Comparison of ENCODE assay signal across 9 cellular contexts in the genomic region with DNA sequence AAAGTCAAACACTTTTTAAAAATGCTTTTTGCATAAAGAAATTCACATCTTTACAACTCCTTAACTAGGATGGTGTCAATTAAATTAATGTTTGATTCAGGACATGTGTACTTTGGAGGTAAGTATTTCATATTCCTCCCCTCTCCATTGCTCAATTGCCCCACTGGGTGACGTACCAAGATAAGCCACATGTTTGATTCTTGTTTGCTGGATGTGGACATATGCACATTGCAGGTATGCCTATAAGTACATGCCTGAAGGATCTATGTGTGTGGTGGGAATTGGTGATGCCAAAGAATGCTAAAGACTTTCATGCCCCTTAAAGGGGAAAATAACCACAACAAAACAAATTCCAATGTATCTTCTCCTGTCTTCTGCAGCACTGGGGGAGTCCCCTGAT. TPM values are rescaled to one million over a fixed set of nuclear protein-coding genes. Genes with fewer than 3 reads are reported as not detected.
DNase-seq lines count a peak whose midpoint lies in the region; ATAC-seq, FAIRE-seq and TF ChIP-seq lines count a peak whose summit lies in the region.
"Had no signal": no experiment of that assay in that cellular context is flagged by ENCODE, and none has a peak within 500 bp of the region (broad histone marks: within the 10 kb centered on the region; RNA-seq: fewer than 3 reads in every experiment).

No MANE protein-coding gene starts in this region.

- in situ Hi-C loops in GM12878 (cut with MboI), result loop anchor here (5.0 kb wide), 1 partner anchor 133 kb away; no protein-coding TSS in a partner anchor

- TF ChIP-seq POLR2A in GM12878 (IDR thresholded peaks at IDR 0.05; ENCODE audit: low read depth, low read length), result no peak

- RAD21 ChIA-PET in GM12878 (lab: Charles Lee; ENCODE audit: unreplicated experiment), result interaction anchor here (0.5 to 2.8 kb wide), 21 partner anchors 10 to 218 kb away, joined by 3 to 38 read pairs (median 4); no protein-coding TSS in a partner anchor

- H3K9ac ChIP-seq in GM12878 (ENCODE audit: control insufficient read depth, insufficient read depth, low read length), result peak overlapping the region; percentile 40; the same call in 1 of the 2 replicates

- TF ChIP-seq EP300 in GM12878 (IDR thresholded peaks at IDR 0.05; ENCODE audit: borderline replicate concordance in 1 of 2, control insufficient read depth in 1 of 2, low read depth in 2 of 2, low read length in 2 of 2), result no peak

- H3K4me2 ChIP-seq in GM12878 (ENCODE audit: control insufficient read depth, insufficient read depth), result peak overlapping the region; percentile 90

- H2AFZ ChIP-seq in GM12878 (ENCODE audit: control insufficient read depth, low read depth, low read length), result no peak overlapping the region

- no peak for FAIRE-seq in GM12878 (lab: Jason Lieb, UNC)
- FAIRE-seq: endometrium had no signal

- peaks cover 52% of the 10 kb centered on the region for H3K4me1 ChIP-seq in GM12878 (ENCODE audit: control insufficient read depth, insufficient read depth, low read length)
- H3K4me1 ChIP-seq in naive thymus-derived CD4-positive, alpha-beta T cell (ENCODE audit: control insufficient read depth in 2 of 2, insufficient read depth in 2 of 2, low read length in 2 of 2), result peaks cover 73 to 80% of the 10 kb centered on the region in 2 donors

- H3K9me3 ChIP-seq in GM12878 (replicated peaks; ENCODE audit: control insufficient read depth, insufficient read depth, low read length), result no peaks in the 10 kb centered on the region; the same call in 1 of the 3 replicates
- H3K9me3 ChIP-seq in naive thymus-derived CD4-positive, alpha-beta T cell (ENCODE audit: control insufficient read depth in 2 of 3, low read length in 3 of 3), result no peaks in the 10 kb centered on the region

- H3K4me1 Mint-ChIP-seq in naive thymus-derived CD4-positive, alpha-beta T cell, result peaks cover 67 to 89% (median 83%) of the 10 kb centered on the region in 7 donors

- no peaks in the 10 kb centered on the region; the same call in 1 of the 2 replicates for H4K20me1 ChIP-seq in GM12878 (ENCODE audit: control insufficient read depth, insufficient read depth)

- H3K27me3 Mint-ChIP-seq in naive thymus-derived CD4-positive, alpha-beta T cell, result no peaks in the 10 kb centered on the region

- H3K79me2 ChIP-seq in GM12878 (ENCODE audit: control insufficient read depth, insufficient read depth, low read length), result peaks cover 77% of the 10 kb centered on the region

- H3K36me3 Mint-ChIP-seq in naive thymus-derived CD4-positive, alpha-beta T cell, result peaks cover 7 to 79% (median 47%) of the 10 kb centered on the region in 5 donors

- H3K27ac Mint-ChIP-seq in naive thymus-derived CD4-positive, alpha-beta T cell, result peak overlapping the region; percentile 79 to 100 (median 92)

- SMC1A ChIA-PET in GM12878 (lab: Charles Lee; ENCODE audit: uncharacterized antibody, unreplicated experiment), result interaction anchor here (0.7 to 2.7 kb wide), 19 partner anchors 10 to 247 kb away, joined by 3 to 54 read pairs (median 4); no protein-coding TSS in a partner anchor

- H3K27me3 ChIP-seq in GM12878 (replicated peaks in 1 of 2; ENCODE audit: control insufficient read depth in 2 of 2, insufficient read depth in 2 of 2, low read length in 1 of 2), result no peaks in the 10 kb centered on the region
- H3K27me3 ChIP-seq in naive thymus-derived CD4-positive, alpha-beta T cell (ENCODE audit: control insufficient read depth in 2 of 2, insufficient read depth in 2 of 2, low read length in 2 of 2), result no peaks in the 10 kb centered on the region

- peaks cover 0 to 6% (median 0%) of the 10 kb centered on the region in 11 donors for H3K9me3 Mint-ChIP-seq in naive thymus-derived CD4-positive, alpha-beta T cell

- peak overlapping the region; percentile 37 for H3K4me3 ChIP-seq in GM12878
- peak overlapping the region; percentile 97 for H3K4me3 ChIP-seq in naive thymus-derived CD4-positive, alpha-beta T cell (ENCODE audit: low read length)

- CTCF ChIA-PET in GM12878 (lab: Yijun Ruan, JAX), result interaction anchor here (0.6 to 10.3 kb wide), 8 partner anchors 10 to 218 kb away, joined by 3 to 111 read pairs (median 4); no protein-coding TSS in a partner anchor
- CTCF ChIA-PET in naive thymus-derived CD4-positive, alpha-beta T cell (lab: Charles Lee), result interaction anchor here (0.6 to 1.1 kb wide), 4 partner anchors 18 to 60 kb away, joined by 3 to 4 read pairs (median 3); no protein-coding TSS in a partner anchor

- peaks cover 0 to 4% of the 10 kb centered on the region in 2 experiments; a peak in 1 of 4 replicates for H3K36me3 ChIP-seq in GM12878 (ENCODE audit: control insufficient read depth in 2 of 2, insufficient read depth in 2 of 2, low read length in 1 of 2)
- H3K36me3 ChIP-seq in naive thymus-derived CD4-positive, alpha-beta T cell (ENCODE audit: control insufficient read depth in 2 of 3, insufficient read depth in 3 of 3, low read length in 3 of 3), result peaks cover 0 to 18% (median 0%) of the 10 kb centered on the region in 3 experiments

- POLR2A ChIA-PET in GM12878 (lab: Charles Lee), result interaction anchor here (0.6 to 2.5 kb wide), 3 partner anchors 19 to 230 kb away, joined by 3 to 22 read pairs (median 3); no protein-coding TSS in a partner anchor
- POLR2A ChIA-PET in naive thymus-derived CD4-positive, alpha-beta T cell (lab: Charles Lee), result interaction anchor here (0.9 to 8.4 kb wide), 16 partner anchors 10 to 145 kb away, joined by 3 to 185 read pairs (median 6); no protein-coding TSS in a partner anchor

- ATAC-seq in GM12878, result no peak
- ATAC-seq in naive thymus-derived CD4-positive, alpha-beta T cell, result no peak
- no peak for ATAC-seq in HG02678 (IDR thresholded peaks at IDR 0.05; ENCODE audit: unreplicated experiment)

- no TSS peak for BruUV-seq in GM12878 (replicated peaks; lab: Mats Ljungman, UMichigan)

- DNase-seq in Daoy (ENCODE audit: low read depth) (peak; percentile 56), M059J (ENCODE audit: low read depth) (peak; percentile 43), GM12878 (ENCODE audit: low read depth, low spot score) (no peak), RPMI8226 (no peak), OCI-M2 (lab: John Stamatoyannopoulos, UW; ENCODE audit: unreplicated experiment) (no peak), COLO829 (ENCODE audit: low spot score) (no peak)
- no peak for DNase-seq in naive thymus-derived CD4-positive, alpha-beta T cell

- H3K4me3 Mint-ChIP-seq in naive thymus-derived CD4-positive, alpha-beta T cell, result peak overlapping the region; percentile 79 to 99 (median 94)

- TF ChIP-seq RAD21 in GM12878 (IDR thresholded peaks at IDR 0.05; ENCODE audit: insufficient read depth, low read depth, low read length), result no peak

- intact Hi-C loops in GM12878 (cut with micrococcal nuclease; ENCODE audit: unreplicated experiment), result loop anchor here (1.0 to 5.0 kb wide), 6 partner anchors 18 to 246 kb away; no protein-coding TSS in a partner anchor
- intact Hi-C loops in naive thymus-derived CD4-positive, alpha-beta T cell (cut with micrococcal nuclease), result loop anchor here (1.0 to 5.0 kb wide), 12 partner anchors 11 to 247 kb away; a partner anchor contains a TSS

- WGBS in GM12878 (ENCODE audit: insufficient coverage, insufficient replicate concordance, low lambda C conversion rate, missing lambda C conversion rate), result 0% methylated on average over 1 of the region's 1 CpG

- TF ChIP-seq CTCF in GM12878 (IDR thresholded peaks at IDR 0.05 in 2 of 3, conservative IDR thresholded peaks at IDR 0.05 in 1 of 3; ENCODE audit: control insufficient read depth in 2 of 3, extremely low read depth in 1 of 3, insufficient read depth in 1 of 3, low read depth in 3 of 3, low read length in 3 of 3), result no peak

- peak overlapping the region; percentile 54 for H3K27ac ChIP-seq in GM12878 (ENCODE audit: control insufficient read depth, insufficient read depth)
- peak overlapping the region; percentile 88 for H3K27ac ChIP-seq in naive thymus-derived CD4-positive, alpha-beta T cell (ENCODE audit: low read depth, low read length)

TF ChIP-seq in GM12878, 131 proteins besides CTCF, POLR2A, EP300 and RAD21 (continues in another document):
- no peak for TF ChIP-seq PML (IDR thresholded peaks at IDR 0.05; ENCODE audit: low read length)
- no peak for TF ChIP-seq SUPT20H (IDR thresholded peaks at IDR 0.05; ENCODE audit: borderline replicate concordance, control insufficient read depth, low read depth, low read length)
- TF ChIP-seq MXI1 (IDR thresholded peaks at IDR 0.05; ENCODE audit: low read depth, low read length), result no peak

RNA-seq across cellular contexts. Expression of a gene that starts 5.8 kb away (rescaled TPM):
- 149 and 200 TPM in 2 replicates for total RNA-seq in Daoy (2014; rRNA removed; shearing (Covaris generic))
- total RNA-seq in M059J (2014; rRNA removed; shearing (Covaris generic)), result 405 and 667 TPM in 2 replicates
- total RNA-seq in GM12878 (2013; cell fraction: nucleolus; rRNA removed), result 514 and 528 TPM in 2 replicates
- 92.1 and 101 TPM in 2 replicates for total RNA-seq in GM12878 (2014; rRNA removed)
- total RNA-seq in GM12878 (2014; rRNA removed; fragmentation: Illumina TruSeq; extraction: Trizol), result 133 and 148 TPM in 2 replicates
- total RNA-seq in GM12878 (2021), result 293 and 295 TPM in 2 replicates
- polyA plus RNA-seq in GM12878 (2011; ENCODE audit: low read depth), result 121 TPM
- 190 and 193 TPM in 2 replicates for polyA plus RNA-seq in GM12878 (2011; rRNA removed)
- polyA plus RNA-seq in GM12878 (2011; cell fraction: cytosol; rRNA removed), result 279 and 303 TPM in 2 replicates
- polyA plus RNA-seq in GM12878 (2011; cell fraction: nucleus; rRNA removed), result 148 and 190 TPM in 2 replicates
- polyA plus RNA-seq in GM12878 (2012), result 190 and 271 TPM in 2 replicates
- 264 and 295 TPM in 2 replicates for polyA plus RNA-seq in GM12878 (2014; fragmentation: Illumina TruSeq; extraction: Trizol)
- 10 to 100 TPM; 57.1 to 65.3 TPM for polyA plus RNA-seq in GM12878 (2014; fragmentation: Nextera tagmentation; extraction: Ambion mirVana)
- polyA plus RNA-seq in GM12878 (2014; rRNA removed), result 188 and 201 TPM in 2 replicates
- 100 to 1,000 TPM in 1 of 2 experiments, 10 to 100 TPM in 1; 95.6 to 108 TPM for polyA plus RNA-seq in GM12878 (2016; fragmentation: Nextera tagmentation; extraction: Ambion mirVana)
- 318 and 386 TPM in 2 replicates for polyA minus RNA-seq in GM12878 (2011; rRNA and poly(A)+ RNA removed)
- polyA minus RNA-seq in GM12878 (2011; cell fraction: cytosol; rRNA and poly(A)+ RNA removed), result 126 and 137 TPM in 2 replicates
- polyA minus RNA-seq in GM12878 (2011; cell fraction: nucleus; rRNA and poly(A)+ RNA removed), result 179 and 299 TPM in 2 replicates
- 1,000 to 10,000 TPM in 1 of 5 experiments, 100 to 1,000 TPM in 4; 369 to 1,223 (median 784) TPM for total RNA-seq in naive thymus-derived CD4-positive, alpha-beta T cell
- 100 to 1,000 TPM; 332 to 372 TPM for polyA plus RNA-seq in naive thymus-derived CD4-positive, alpha-beta T cell

Comparison
In these comparisons a context has a peak if more than half of its experiments do, and no peak if none do; other contexts are left out.
1. DNase-seq: peak in Daoy (single experiment) and M059J (single experiment); none in GM12878 (single experiment), naive thymus-derived CD4-positive, alpha-beta T cell (0 of 9), RPMI8226 (single experiment), OCI-M2 (single experiment) and COLO829 (single experiment).